14 cellular contexts compared by ENCODE assay signal in genomic region chr9:117720555-117720954, GRCh38. TPM values are rescaled to one million over a fixed set of nuclear protein-coding genes. Genes with fewer than 3 reads are reported as not detected.
DNase-seq lines count a peak whose midpoint lies in the region; ATAC-seq lines count a peak whose summit lies in the region.
"Had no signal": no experiment of that assay in that cellular context is flagged by ENCODE, and none has a peak within 500 bp of the region (broad histone marks: within the 10 kb centered on the region; RNA-seq: fewer than 3 reads in every experiment).

No MANE protein-coding gene starts in this region.

- 4 to 10% methylated on average over 5 of the region's 5 CpGs for WGBS in GM23248 (ENCODE audit: low coverage in 1 of 2, low lambda C conversion rate in 2 of 2, missing lambda C conversion rate in 2 of 2), 2 experiments

- no peak overlapping the region for H2AFZ ChIP-seq in GM23248

- in situ Hi-C loops in GM23248 (cut with MboI) = no loop called here

- H3K9me3 Mint-ChIP-seq in dendritic cell treated with granulocyte-macrophage colony-stimulating factor and Interleukin-4, amounts not matched to agents 40 ng/mL and 50 ng/mL, for 4 days = no peaks in the 10 kb centered on the region

- H3K4me1 Mint-ChIP-seq in dendritic cell treated with granulocyte-macrophage colony-stimulating factor and Interleukin-4, amounts not matched to agents 40 ng/mL and 50 ng/mL, for 4 days (ENCODE audit: low read depth) = peaks cover 74% of the 10 kb centered on the region

- intact Hi-C loops in dendritic cell treated with granulocyte-macrophage colony-stimulating factor and Interleukin-4, amounts not matched to agents 40 ng/mL and 50 ng/mL, for 4 days (cut with micrococcal nuclease) = loop anchor here (5.0 kb wide), 1 partner anchor 62 kb away; no protein-coding TSS in a partner anchor
- intact Hi-C loops in left colon (cut with DNase I, micrococcal nuclease) = no loop called here

- H3K36me3 Mint-ChIP-seq in dendritic cell treated with granulocyte-macrophage colony-stimulating factor and Interleukin-4, amounts not matched to agents 40 ng/mL and 50 ng/mL, for 4 days (ENCODE audit: low read depth) = peaks cover 23% of the 10 kb centered on the region

- peak overlapping the region; percentile 77 for H3K4me2 ChIP-seq in GM23248 (ENCODE audit: unreplicated experiment)

- H3F3A ChIP-seq in GM23248 (ENCODE audit: insufficient read depth) = peaks cover 27% of the 10 kb centered on the region

- H3K9me3 ChIP-seq in GM23248 (ENCODE audit: low read depth) = no peaks in the 10 kb centered on the region
- H3K9me3 ChIP-seq: HAP-1 had no signal

- no peaks in the 10 kb centered on the region for H3K27me3 Mint-ChIP-seq in dendritic cell treated with granulocyte-macrophage colony-stimulating factor and Interleukin-4, amounts not matched to agents 40 ng/mL and 50 ng/mL, for 4 days

- no peaks in the 10 kb centered on the region for H3K79me2 ChIP-seq in GM23248 (ENCODE audit: insufficient read depth)

- H3K9me2 ChIP-seq in GM23248 (ENCODE audit: insufficient read depth) = no peaks in the 10 kb centered on the region

- peak overlapping the region; percentile 92 for H3K27ac ChIP-seq in GM23248
- H3K27ac ChIP-seq: SK-N-MC had no signal

- H3K27ac Mint-ChIP-seq in dendritic cell treated with granulocyte-macrophage colony-stimulating factor and Interleukin-4, amounts not matched to agents 40 ng/mL and 50 ng/mL, for 4 days = peak overlapping the region; percentile 53
- H3K27ac Mint-ChIP-seq: stimulated activated naive CD8-positive, alpha-beta T cell treated with anti-CD3 and anti-CD28 coated beads, Interleukin-15, Interleukin-2, amounts not matched to agents 100 ng/mL and 50 ng/mL, for 24 hours had no signal

- H3K4me3 ChIP-seq in GM23248 = peak overlapping the region; percentile 23; the same call in 1 of the 2 replicates
- H3K4me3 ChIP-seq: HAP-1, SK-N-MC had no signal

- ATAC-seq in left colon = peak; percentile 70
- no peak for ATAC-seq in HG02763 (IDR thresholded peaks at IDR 0.05; ENCODE audit: unreplicated experiment)
- ATAC-seq in GM21360 (IDR thresholded peaks at IDR 0.05; ENCODE audit: unreplicated experiment) = no peak

- H3K36me3 ChIP-seq in GM23248 (ENCODE audit: low read depth) = no peaks in the 10 kb centered on the region
- H3K36me3 ChIP-seq: HAP-1 had no signal

- DNase-seq in GM23248 (peak; percentile 91), left colon (peak in 1 of 2 donors; percentile 23), stromal cell of bone marrow (ENCODE audit: low read depth) (peak; percentile 87)
- DNase-seq in stimulated activated naive CD4-positive, alpha-beta T cell treated with Interleukin-2 at 50 U/mL for 16 hours (lab: John Stamatoyannopoulos, UW) = no peak
- no peak for DNase-seq in effector CD8-positive, alpha-beta T cell (lab: John Stamatoyannopoulos, UW)
- DNase-seq: activated CD8-positive, alpha-beta memory T cell treated with anti-CD3 and anti-CD28 coated beads for 24 hours; activated naive CD4-positive, alpha-beta T cell treated with Interleukin-2 at 50 U/mL for 16 hours; NCI-H2029 treated with DMSO at 0.1 percent for 48 hours had no signal

- no peaks in the 10 kb centered on the region for H3K27me3 ChIP-seq in GM23248 (replicated peaks; ENCODE audit: insufficient read depth)

- no peaks in the 10 kb centered on the region for H4K20me1 ChIP-seq in GM23248 (ENCODE audit: insufficient read depth)

- peak overlapping the region; percentile 75 for H3K9ac ChIP-seq in GM23248

- H3K4me3 Mint-ChIP-seq in dendritic cell treated with granulocyte-macrophage colony-stimulating factor and Interleukin-4, amounts not matched to agents 40 ng/mL and 50 ng/mL, for 4 days = no peak overlapping the region
- H3K4me3 Mint-ChIP-seq: stimulated activated naive CD8-positive, alpha-beta T cell treated with anti-CD3 and anti-CD28 coated beads, Interleukin-15, Interleukin-2, amounts not matched to agents 100 ng/mL and 50 ng/mL, for 24 hours had no signal

- peaks cover 64% of the 10 kb centered on the region for H3K4me1 ChIP-seq in GM23248 (ENCODE audit: insufficient read depth)
- H3K4me1 ChIP-seq: HAP-1 had no signal

RNA-seq across cellular contexts. Expression of gene TLR4, which starts 16.4 kb away (rescaled TPM):
- total RNA-seq in GM23248 (2014; rRNA removed; shearing (Covaris generic)) = 11.9 and 13.8 TPM in 2 replicates
- 5.1 TPM in 2 replicates for polyA plus RNA-seq in GM23248 (2016; fragmentation: Nextera tagmentation; extraction: Ambion mirVana)
- 10 to 100 TPM in 1 of 2 donors, 1 to 10 TPM in 1; 6.0 to 12.8 TPM for total RNA-seq in left colon

Comparison
In these comparisons a context has a peak if more than half of its experiments do, and no peak if none do; other contexts are left out.
1. DNase-seq: peak in GM23248 (single experiment) and stromal cell of bone marrow (single experiment); none in stimulated activated naive CD4-positive, alpha-beta T cell treated with Interleukin-2 at 50 U/mL for 16 hours (single experiment) and effector CD8-positive, alpha-beta T cell (single experiment).